Comparison of ENCODE assay signal across 17 cellular contexts in the genomic region with DNA sequence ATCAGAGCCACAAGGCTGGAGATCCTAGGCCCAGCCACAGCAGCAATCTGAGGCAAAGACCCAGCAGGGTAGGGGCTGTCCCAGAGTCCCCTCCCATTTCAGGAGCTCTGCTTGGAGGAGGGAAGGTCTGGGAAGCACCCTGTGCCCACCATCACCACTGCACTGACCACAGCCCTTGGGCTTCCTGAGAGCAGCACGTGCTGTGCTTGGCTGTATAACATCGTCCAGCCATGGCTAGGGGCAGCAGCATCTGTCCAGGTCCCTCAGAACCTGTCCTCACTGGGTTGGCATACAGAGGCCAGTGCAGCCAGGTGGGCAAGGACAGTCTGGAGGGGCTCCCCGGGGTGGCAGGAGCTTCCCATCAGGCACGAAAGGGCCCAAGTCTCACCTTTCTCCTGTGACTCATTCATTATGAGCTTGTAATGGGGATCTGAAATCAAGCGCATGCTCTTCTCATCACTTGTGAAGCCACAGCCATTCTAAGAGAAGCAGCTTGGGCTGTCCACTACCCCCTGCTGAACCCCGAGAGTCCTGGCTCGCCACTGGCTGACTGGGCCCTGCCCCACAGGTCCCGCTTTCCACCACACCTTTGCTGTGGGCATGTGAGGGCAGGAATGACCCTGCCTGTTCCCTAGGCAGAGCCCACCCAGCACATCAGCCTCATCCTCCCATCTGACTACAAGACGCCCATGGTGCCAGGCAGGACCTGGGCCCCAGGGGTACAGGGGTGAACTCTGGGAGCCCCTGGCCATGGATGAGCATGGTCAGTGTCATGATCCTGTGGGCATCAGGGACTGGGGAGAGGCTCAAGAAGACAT.
"Had no signal": no experiment of that assay in that cellular context is flagged by ENCODE, and none has a peak within 500 bp of the region (broad histone marks: within the 10 kb centered on the region; RNA-seq: fewer than 3 reads in every experiment).

No MANE protein-coding gene starts in this region.

- H3K9me3 Mint-ChIP-seq: activated naive CD4-positive, alpha-beta T cell treated with anti-CD3 and anti-CD28 coated beads for 36 hours; activated T-helper 2 cell treated with anti-CD3 and anti-CD28 coated beads, Interferon-gamma antibody, Interleukin-2, Interleukin-4, amounts not matched to agents 10 μg/mL and 5 μg/mL and 100 μg/mL, durations not matched to agents 14 hours and 24 hours and 36 hours; natural killer cell treated with Interleukin-12 subunit alpha and Interleukin-12 subunit beta and Interleukin-15 and Interleukin-18, amount 100 ng/mL, for 72 hours; T-cell had no signal

- H3K27me3 Mint-ChIP-seq: natural killer cell treated with Interleukin-12 subunit alpha and Interleukin-12 subunit beta and Interleukin-15 and Interleukin-18, amount 100 ng/mL, for 72 hours; progenitor cell of endocrine pancreas; T-cell had no signal

- H3K36me3 Mint-ChIP-seq: natural killer cell treated with Interleukin-12 subunit alpha and Interleukin-12 subunit beta and Interleukin-15 and Interleukin-18, amount 100 ng/mL, for 72 hours had no signal

- DNase-seq: activated CD4-positive, alpha-beta T cell treated with anti-CD3 and anti-CD28 coated beads, Interleukin-2, amount 50 U/mL, for 1 hour; activated CD8-positive, alpha-beta memory T cell treated with anti-CD3 and anti-CD28 coated beads for 24 hours; activated naive CD4-positive, alpha-beta T cell treated with anti-CD3 and anti-CD28 coated beads for 36 hours; colonic mucosa; kidney; left ventricle myocardium superior; mesenchymal stem cell; occipital lobe; stimulated activated CD4-positive, alpha-beta T cell treated with anti-CD3 and anti-CD28 coated beads, Interleukin-4, amount 100 ng/mL, for 4 hours; stimulated activated CD8-positive, alpha-beta memory T cell treated with anti-CD3 and anti-CD28 coated beads, Interleukin-4, amount 100 ng/mL, for 48 hours; T-cell; T1000 had no signal

- H3K4me3 Mint-ChIP-seq: activated naive CD4-positive, alpha-beta T cell treated with anti-CD3 and anti-CD28 coated beads for 36 hours; natural killer cell treated with Interleukin-12 subunit alpha and Interleukin-12 subunit beta and Interleukin-15 and Interleukin-18, amount 100 ng/mL, for 72 hours; T-cell had no signal

- ATAC-seq: activated CD4-positive, CD25-positive, alpha-beta regulatory T cell treated with anti-CD3 and anti-CD28 coated beads, Interleukin-2, amount 50 U/mL, for 24 hours; gastroesophageal sphincter; left ventricle myocardium superior had no signal

- H3K27ac Mint-ChIP-seq: activated naive CD4-positive, alpha-beta T cell treated with anti-CD3 and anti-CD28 coated beads for 36 hours; activated T-helper 2 cell treated with anti-CD3 and anti-CD28 coated beads, Interferon-gamma antibody, Interleukin-2, Interleukin-4, amounts not matched to agents 10 μg/mL and 5 μg/mL and 100 μg/mL, durations not matched to agents 14 hours and 24 hours and 36 hours; natural killer cell treated with Interleukin-12 subunit alpha and Interleukin-12 subunit beta and Interleukin-15 and Interleukin-18, amount 100 ng/mL, for 72 hours; progenitor cell of endocrine pancreas had no signal
